ENCODE assay signal across 25 cellular contexts in genomic region chr20:889110-889509, GRCh38. TPM values are rescaled to one million over a fixed set of nuclear protein-coding genes. Genes with fewer than 3 reads are reported as not detected.
"Had no signal": no experiment of that assay in that cellular context is flagged by ENCODE, and none has a peak within 500 bp of the region (broad histone marks: within the 10 kb centered on the region; RNA-seq: fewer than 3 reads in every experiment).

No MANE protein-coding gene starts in this region.

- H3K36me3 ChIP-seq: esophagus muscularis mucosa, left ventricle myocardium inferior, lower lobe of right lung, neural progenitor cell, ovary, tibial nerve, upper lobe of right lung, vagina had no signal

- H3K4me3 ChIP-seq: esophagus muscularis mucosa, left ventricle myocardium inferior, lower lobe of right lung, neural progenitor cell, ovary, smooth muscle cell, testis, tibial nerve, upper lobe of right lung, vagina had no signal

- H3K27me3 ChIP-seq: ovary, testis, tibial nerve, vagina had no signal

- H3K27ac ChIP-seq: epithelial cell of prostate, esophagus muscularis mucosa, left ventricle myocardium inferior, lower lobe of right lung, neural progenitor cell, ovary, testis, upper lobe of right lung, vagina had no signal

- H3K27ac Mint-ChIP-seq: dendritic cell treated with granulocyte-macrophage colony-stimulating factor and Interleukin-4, amounts not matched to agents 40 ng/mL and 50 ng/mL, for 4 days; effector memory CD8-positive, alpha-beta T cell; natural killer cell treated with Interleukin-12 subunit alpha and Interleukin-12 subunit beta and Interleukin-15 and Interleukin-18, amount 100 ng/mL, for 72 hours; neural progenitor cell; progenitor cell of endocrine pancreas; stimulated activated naive B cell treated with anti-CD40 and anti-IgM and Interleukin-4, amounts not matched to agents 10 μg/mL and 1 μg/mL and 100 μg/mL, for 72 hours; stimulated activated naive CD8-positive, alpha-beta T cell treated with anti-CD3 and anti-CD28 coated beads, Interleukin-15, amount 100 ng/mL, for 72 hours had no signal

- H3K36me3 Mint-ChIP-seq: natural killer cell treated with Interleukin-12 subunit alpha and Interleukin-12 subunit beta and Interleukin-15 and Interleukin-18, amount 100 ng/mL, for 72 hours; neural progenitor cell had no signal

- ATAC-seq: effector memory CD8-positive, alpha-beta T cell; left cardiac atrium; lower lobe of right lung; natural killer cell treated with Interleukin-12 subunit alpha and Interleukin-12 subunit beta and Interleukin-15 and Interleukin-18, amount 100 ng/mL, for 72 hours; right cardiac atrium; stimulated activated naive B cell treated with anti-CD40 and anti-IgM and Interleukin-4, amounts not matched to agents 10 μg/mL and 1 μg/mL and 100 μg/mL, for 72 hours; stimulated activated naive CD8-positive, alpha-beta T cell treated with anti-CD3 and anti-CD28 coated beads, Interleukin-15, amount 100 ng/mL, for 72 hours; upper lobe of right lung had no signal

- DNase-seq: effector memory CD8-positive, alpha-beta T cell; foreskin fibroblast; kidney; left cardiac atrium; left ventricle myocardium inferior; lower lobe of right lung; mesenchymal stem cell; midbrain; nucleus accumbens; ovary; right cardiac atrium; stimulated activated CD4-positive, alpha-beta T cell treated with anti-CD3 and anti-CD28 coated beads, Interleukin-4, amount 100 ng/mL, for 24 hours; stimulated activated naive B cell treated with anti-CD40 and anti-IgM and Interleukin-4, amounts not matched to agents 10 μg/mL and 1 μg/mL and 100 μg/mL, for 72 hours; stimulated activated naive CD8-positive, alpha-beta T cell treated with anti-CD3 and anti-CD28 coated beads, Interleukin-15, amount 100 ng/mL, for 72 hours; testis; upper lobe of right lung had no signal

- H3K9me3 Mint-ChIP-seq: dendritic cell treated with granulocyte-macrophage colony-stimulating factor and Interleukin-4, amounts not matched to agents 40 ng/mL and 50 ng/mL, for 4 days; effector memory CD8-positive, alpha-beta T cell; natural killer cell treated with Interleukin-12 subunit alpha and Interleukin-12 subunit beta and Interleukin-15 and Interleukin-18, amount 100 ng/mL, for 72 hours; neural progenitor cell; stimulated activated naive CD8-positive, alpha-beta T cell treated with anti-CD3 and anti-CD28 coated beads, Interleukin-15, amount 100 ng/mL, for 72 hours had no signal

- H3K4me3 Mint-ChIP-seq: dendritic cell treated with granulocyte-macrophage colony-stimulating factor and Interleukin-4, amounts not matched to agents 40 ng/mL and 50 ng/mL, for 4 days; effector memory CD8-positive, alpha-beta T cell; natural killer cell treated with Interleukin-12 subunit alpha and Interleukin-12 subunit beta and Interleukin-15 and Interleukin-18, amount 100 ng/mL, for 72 hours; neural progenitor cell; stimulated activated naive B cell treated with anti-CD40 and anti-IgM and Interleukin-4, amounts not matched to agents 10 μg/mL and 1 μg/mL and 100 μg/mL, for 72 hours; stimulated activated naive CD8-positive, alpha-beta T cell treated with anti-CD3 and anti-CD28 coated beads, Interleukin-15, amount 100 ng/mL, for 72 hours had no signal

- H3K9me3 ChIP-seq: esophagus muscularis mucosa, left ventricle myocardium inferior, lower lobe of right lung, ovary, testis, tibial nerve, upper lobe of right lung, vagina had no signal

RNA-seq across cellular contexts. Expression of gene ANGPT4, which starts 27.0 kb away (rescaled TPM):
- total RNA-seq: natural killer cell treated with Interleukin-12 subunit alpha and Interleukin-12 subunit beta and Interleukin-15 and Interleukin-18, amount 100 ng/mL, for 72 hours; progenitor cell of endocrine pancreas; smooth muscle cell had no signal
